In the genomic region with DNA sequence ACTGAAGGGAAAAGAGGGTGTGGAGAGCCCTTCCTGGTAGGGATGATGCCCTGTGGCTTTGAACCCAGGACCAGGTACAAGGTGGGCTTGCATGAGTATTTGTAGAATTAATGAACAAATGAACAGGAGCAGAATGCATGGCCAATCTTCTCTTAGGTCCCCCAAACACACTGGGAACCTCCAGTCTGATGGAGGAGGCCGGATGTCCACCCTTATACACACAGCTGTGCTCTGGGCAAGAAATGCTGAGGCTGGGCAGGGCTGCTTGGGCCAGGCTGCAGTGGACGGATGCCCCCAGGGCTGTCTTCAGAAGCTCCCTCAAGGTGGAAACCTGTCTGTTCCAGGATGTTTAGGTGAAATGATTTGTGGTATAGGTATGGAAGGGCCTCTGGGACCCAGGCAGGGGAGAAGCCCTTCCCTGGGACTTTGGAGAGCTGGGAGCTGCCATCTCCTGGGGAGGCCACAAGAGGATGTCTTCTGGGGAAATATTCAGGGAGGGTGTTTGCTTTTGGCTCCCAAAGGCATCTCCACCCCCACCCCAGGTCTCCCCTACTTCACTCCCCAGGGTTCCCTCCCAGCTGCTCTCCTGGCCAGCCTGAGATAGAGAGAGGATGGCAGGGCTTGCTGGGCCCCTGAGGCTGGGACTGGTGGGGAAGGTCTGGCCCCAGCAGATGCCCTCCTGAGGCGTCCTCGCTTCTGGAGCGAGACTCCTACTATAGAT, we compare ENCODE assay signal across 25 cellular contexts. TPM values are rescaled to one million over a fixed set of nuclear protein-coding genes. Genes with fewer than 3 reads are reported as not detected.
A peak's percentile ranks its signal among the peaks of the same experiment; 100 is the strongest.
DNase-seq lines count a peak whose midpoint lies in the region; ATAC-seq, FAIRE-seq and TF ChIP-seq lines count a peak whose summit lies in the region.
"Had no signal": no experiment of that assay in that cellular context is flagged by ENCODE, and none has a peak within 500 bp of the region (broad histone marks: within the 10 kb centered on the region; RNA-seq: fewer than 3 reads in every experiment).

No MANE protein-coding gene starts in this region.

- intact Hi-C loops in heart left ventricle (cut with DNase I): no loop called here
- intact Hi-C loops in kidney (cut with DNase I): no loop called here
- intact Hi-C loops in psoas muscle (cut with DNase I): no loop called here
- intact Hi-C loops in prostate gland (cut with DNase I): no loop called here

- ATAC-seq in heart left ventricle: no peak
- peak in 2 of 4 donors; percentile 1 to 3 for ATAC-seq in psoas muscle

- no peak for FAIRE-seq in kidney (lab: Jason Lieb, UNC)
- FAIRE-seq: A204.1, G401.6 had no signal

- H3K27me3 ChIP-seq in BLaER1 treated with 17β-estradiol and CSF1 and Interleukin-3, amounts not matched to agents 10 nM and 100 nM: no peaks in the 10 kb centered on the region
- H3K27me3 ChIP-seq in heart left ventricle: no peaks in the 10 kb centered on the region
- H3K27me3 ChIP-seq in psoas muscle (ENCODE audit: insufficient read depth in 3 of 3, low read length in 2 of 3): no peaks in the 10 kb centered on the region
- H3K27me3 ChIP-seq in prostate gland (replicated peaks; ENCODE audit: insufficient read depth): no peaks in the 10 kb centered on the region

- H3K27ac ChIP-seq in BLaER1 treated with 17β-estradiol and CSF1 and Interleukin-3, amounts not matched to agents 10 nM and 100 nM: peak overlapping the region in 7 of 11 experiments; percentile 21 to 92 (median 41); a peak in 13 of 22 replicates
- peak overlapping the region in 10 of 12 donors; percentile 60 to 86 (median 78) for H3K27ac ChIP-seq in heart left ventricle
- H3K27ac ChIP-seq in kidney (ENCODE audit: low read depth in 2 of 2, low read length in 2 of 2): no peak overlapping the region
- H3K27ac ChIP-seq in psoas muscle: peak overlapping the region; percentile 69
- no peak overlapping the region for H3K27ac ChIP-seq in prostate gland
- H3K27ac ChIP-seq: KMS-11, PC-9 had no signal

- DNase-seq in heart left ventricle (no peak), kidney (peak; percentile 26), psoas muscle (no peak), SW480 (ENCODE audit: low spot score) (no peak), NCI-H1105 (lab: John Stamatoyannopoulos, UW) (no peak), inferior parietal cortex (ENCODE audit: extremely low spot score) (no peak), prostate gland (ENCODE audit: low spot score) (no peak)
- DNase-seq: C1 segment of cervical spinal cord; CD4-positive, alpha-beta memory T cell; COR-L47; GOT3; IMR-90; NCI-H1092; NCI-H2029; NCI-H446 treated with DMSO at 0.1 percent for 48 hours; NCI-H526; NCI-H82; NK-92 treated with Interleukin-12 subunit alpha and Interleukin-12 subunit beta, amount 100 ng/mL, for 24 hours; PC-9; SHP77 had no signal

- peak overlapping the region in 4 of 11 experiments; percentile 16 to 25 (median 23); a peak in 5 of 22 replicates for H3K9ac ChIP-seq in BLaER1 treated with 17β-estradiol and CSF1 and Interleukin-3, amounts not matched to agents 10 nM and 100 nM
- no peak overlapping the region for H3K9ac ChIP-seq in kidney (ENCODE audit: low read length in 2 of 2)
- H3K9ac ChIP-seq: KMS-11 had no signal

- H3K36me3 ChIP-seq in BLaER1 treated with 17β-estradiol and CSF1 and Interleukin-3, amounts not matched to agents 10 nM and 100 nM: peaks cover 0 to under 1% (median 0%) of the 10 kb centered on the region in 11 experiments; a peak in 1 of 22 replicates
- H3K36me3 ChIP-seq in heart left ventricle (no peaks in the 10 kb centered on the region), kidney (ENCODE audit: control insufficient read depth in 1 of 2, insufficient read depth in 2 of 2, low read length in 2 of 2) (no peaks in the 10 kb centered on the region), psoas muscle (ENCODE audit: insufficient read depth in 1 of 2, low read depth in 1 of 2) (no peaks in the 10 kb centered on the region), prostate gland (no peaks in the 10 kb centered on the region)
- H3K36me3 ChIP-seq: HAP-1 had no signal

- H3K4me2 ChIP-seq in BLaER1 treated with 17β-estradiol and CSF1 and Interleukin-3, amounts not matched to agents 10 nM and 100 nM: peak overlapping the region in 9 of 11 experiments; percentile 34 to 95 (median 55); a peak in 16 of 22 replicates
- H3K4me2 ChIP-seq: KMS-11, PC-9 had no signal

- H4K20me1 ChIP-seq in BLaER1 treated with 17β-estradiol and CSF1 and Interleukin-3, amounts not matched to agents 10 nM and 100 nM: no peaks in the 10 kb centered on the region

- no peaks in the 10 kb centered on the region for H3K9me3 ChIP-seq in BLaER1 treated with 17β-estradiol and CSF1 and Interleukin-3, amounts not matched to agents 10 nM and 100 nM (replicated peaks in 1 of 11)
- H3K9me3 ChIP-seq in heart left ventricle (no peaks in the 10 kb centered on the region), kidney (ENCODE audit: control insufficient read depth in 1 of 2, low read length in 2 of 2) (no peaks in the 10 kb centered on the region), psoas muscle (no peaks in the 10 kb centered on the region), prostate gland (no peaks in the 10 kb centered on the region)
- H3K9me3 ChIP-seq: HAP-1 had no signal

- 53 to 76% (median 60%) methylated on average over 2 to 5 of the region's 5 CpGs for WGBS in heart left ventricle, 4 donors
- 54 to 70% (median 63%) methylated on average over 5 of the region's 5 CpGs for WGBS in psoas muscle, 3 donors
- 83% methylated on average over 5 of the region's 5 CpGs for WGBS in prostate gland

- TF ChIP-seq CTCF in heart left ventricle (IDR thresholded peaks at IDR 0.05) (no peak), kidney (IDR thresholded peaks at IDR 0.05; ENCODE audit: borderline replicate concordance, extremely low read depth, insufficient read depth) (no peak), psoas muscle (IDR thresholded peaks at IDR 0.05) (no peak), prostate gland (IDR thresholded peaks at IDR 0.05) (no peak)

- TF ChIP-seq POLR2A in heart left ventricle (IDR thresholded peaks at IDR 0.05) (no peak), prostate gland (IDR thresholded peaks at IDR 0.05) (no peak)

- peaks cover 28 to 100% (median 78%) of the 10 kb centered on the region in 10 experiments for H3K4me1 ChIP-seq in BLaER1 treated with 17β-estradiol and CSF1 and Interleukin-3, amounts not matched to agents 10 nM and 100 nM
- peaks cover 0 to 47% (median 31%) of the 10 kb centered on the region in 12 donors for H3K4me1 ChIP-seq in heart left ventricle
- H3K4me1 ChIP-seq in kidney (ENCODE audit: control insufficient read depth in 1 of 2, insufficient read depth in 1 of 2, low read depth in 1 of 2, low read length in 2 of 2): no peaks in the 10 kb centered on the region
- peaks cover 38% of the 10 kb centered on the region for H3K4me1 ChIP-seq in psoas muscle
- H3K4me1 ChIP-seq in prostate gland (replicated peaks): no peaks in the 10 kb centered on the region
- H3K4me1 ChIP-seq: HAP-1 had no signal

- H3K4me3 ChIP-seq in BLaER1 treated with 17β-estradiol and CSF1 and Interleukin-3, amounts not matched to agents 10 nM and 100 nM: no peak overlapping the region
- no peak overlapping the region for H3K4me3 ChIP-seq in heart left ventricle
- no peak overlapping the region for H3K4me3 ChIP-seq in kidney (ENCODE audit: low read length in 2 of 2)
- no peak overlapping the region for H3K4me3 ChIP-seq in psoas muscle
- H3K4me3 ChIP-seq in prostate gland: no peak overlapping the region
- H3K4me3 ChIP-seq: HAP-1, PC-9 had no signal

RNA-seq across cellular contexts. Expression of gene VEGFA, which starts 23.3 kb away (rescaled TPM):
- total RNA-seq in heart left ventricle: 100 to 1,000 TPM in 7 of 9 donors, 10 to 100 TPM in 2; 83.0 to 238 (median 171) TPM
- polyA plus RNA-seq in heart left ventricle: 100 to 1,000 TPM; 139 to 254 TPM
- total RNA-seq in kidney: 36.3 TPM
- polyA plus RNA-seq in kidney (ENCODE audit: insufficient read depth, low read depth, low replicate concordance): 111 TPM
- 100 to 1,000 TPM; 132 to 345 (median 208) TPM for total RNA-seq in psoas muscle
- polyA plus RNA-seq in psoas muscle: 100 to 1,000 TPM in 1 of 3 donors, 10 to 100 TPM in 2; 78.1 to 125 (median 88.3) TPM
- 100 to 1,000 TPM; 127 to 335 TPM for total RNA-seq in prostate gland
- polyA plus RNA-seq: CD4-positive, alpha-beta memory T cell had no signal

Comparison
In these comparisons a context has a peak if more than half of its experiments do, and no peak if none do; other contexts are left out.
1. H3K27ac ChIP-seq: peak in BLaER1 treated with 17β-estradiol and CSF1 and Interleukin-3, amounts not matched to agents 10 nM and 100 nM (7 of 11), heart left ventricle (10 of 12) and psoas muscle (single experiment); none in kidney (0 of 2) and prostate gland (0 of 2).